Comparison of ENCODE assay signal across 17 cellular contexts in the genomic region with DNA sequence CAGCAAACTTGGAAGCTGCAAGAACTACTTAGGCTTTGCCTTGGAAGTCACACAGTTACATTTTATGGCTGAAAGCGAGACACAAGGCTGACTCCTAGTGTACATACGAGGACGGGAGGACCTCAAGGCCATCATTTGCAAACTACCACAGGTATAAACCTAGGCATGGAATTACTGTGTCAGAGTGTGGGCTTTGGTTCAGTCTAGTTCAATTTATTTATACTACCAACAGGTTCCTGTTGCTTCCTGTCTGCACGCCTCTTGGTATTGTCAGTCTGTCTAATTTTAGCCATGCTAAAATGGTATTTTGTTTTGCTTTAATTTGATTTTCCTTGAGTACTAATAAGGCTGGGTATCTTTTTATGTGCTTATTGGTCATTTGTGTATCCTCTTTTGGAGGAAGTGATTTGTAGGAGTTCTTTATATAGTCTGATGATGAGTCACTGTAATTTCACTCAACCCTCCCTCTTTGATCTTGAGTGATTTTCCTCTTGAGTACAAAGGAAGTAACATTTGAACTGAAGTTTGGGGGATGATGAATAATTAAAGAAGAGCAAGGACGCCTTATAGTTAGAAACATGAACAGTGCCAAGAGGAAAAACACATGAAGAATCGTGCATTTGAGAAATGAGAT. TPM values are rescaled to one million over a fixed set of nuclear protein-coding genes. Genes with fewer than 3 reads are reported as not detected.
"Had no signal": no experiment of that assay in that cellular context is flagged by ENCODE, and none has a peak within 500 bp of the region (broad histone marks: within the 10 kb centered on the region; RNA-seq: fewer than 3 reads in every experiment).

No MANE protein-coding gene starts in this region.

- H3K4me3 Mint-ChIP-seq: dendritic cell treated with granulocyte-macrophage colony-stimulating factor and Interleukin-4, amounts not matched to agents 40 ng/mL and 50 ng/mL, for 4 days; naive thymus-derived CD4-positive, alpha-beta T cell; T-helper 2 cell treated with Interferon-gamma antibody and Interleukin-4, amounts not matched to agents 5 μg/mL and 100 μg/mL, for 36 hours had no signal

- DNase-seq: activated CD4-positive, alpha-beta T cell treated with anti-CD3 and anti-CD28 coated beads for 4 hours; activated T-cell treated with anti-CD3 and anti-CD28 coated beads for 4 hours; brain microvascular endothelial cell; cerebellar nuclear complex; erythroblast; glutamatergic neuron; naive thymus-derived CD4-positive, alpha-beta T cell; retina; transverse colon had no signal

- H3K4me3 ChIP-seq: skin epidermis, transverse colon had no signal

- H3K4me1 ChIP-seq: transverse colon had no signal

- H3K9me3 ChIP-seq: transverse colon had no signal

- H3K27ac Mint-ChIP-seq: activated T-helper 2 cell treated with anti-CD3 and anti-CD28 coated beads, Interferon-gamma antibody, Interleukin-2, Interleukin-4, amounts not matched to agents 10 μg/mL and 5 μg/mL and 100 μg/mL, durations not matched to agents 14 hours and 24 hours and 36 hours; dendritic cell treated with granulocyte-macrophage colony-stimulating factor and Interleukin-4, amounts not matched to agents 40 ng/mL and 50 ng/mL, for 4 days; T-helper 2 cell treated with Interferon-gamma antibody and Interleukin-4, amounts not matched to agents 5 μg/mL and 100 μg/mL, for 36 hours had no signal

- H3K9me3 Mint-ChIP-seq: activated naive CD4-positive, alpha-beta T cell treated with anti-CD3 and anti-CD28 coated beads, Interleukin-2, amount 50 U/mL, for 72 hours; activated T-helper 2 cell treated with anti-CD3 and anti-CD28 coated beads, Interferon-gamma antibody, Interleukin-2, Interleukin-4, amounts not matched to agents 10 μg/mL and 5 μg/mL and 100 μg/mL, durations not matched to agents 14 hours and 24 hours and 36 hours; dendritic cell treated with granulocyte-macrophage colony-stimulating factor and Interleukin-4, amounts not matched to agents 40 ng/mL and 50 ng/mL, for 4 days; T-helper 2 cell treated with Interferon-gamma antibody and Interleukin-4, amounts not matched to agents 5 μg/mL and 100 μg/mL, for 36 hours had no signal

- H3K27me3 ChIP-seq: brain microvascular endothelial cell had no signal

- H3K36me3 ChIP-seq: brain microvascular endothelial cell, transverse colon had no signal

- H3K36me3 Mint-ChIP-seq: activated naive CD4-positive, alpha-beta T cell treated with anti-CD3 and anti-CD28 coated beads, Interleukin-2, amount 50 U/mL, for 72 hours; naive thymus-derived CD4-positive, alpha-beta T cell had no signal

- ATAC-seq: naive thymus-derived CD4-positive, alpha-beta T cell had no signal

- H3K27ac ChIP-seq: brain microvascular endothelial cell, skin epidermis, transverse colon had no signal

RNA-seq across cellular contexts. Expression of gene ANKRD34C, which starts 8.2 kb away (rescaled TPM):
- total RNA-seq: activated CD8-positive, alpha-beta memory T cell treated with anti-CD3 and anti-CD28 coated beads for 36 hours; activated naive CD4-positive, alpha-beta T cell treated with anti-CD3 and anti-CD28 coated beads, Interleukin-2, amount 50 U/mL, for 72 hours; activated T-helper 2 cell treated with anti-CD3 and anti-CD28 coated beads, Interferon-gamma antibody, Interleukin-2, Interleukin-4, amounts not matched to agents 10 μg/mL and 5 μg/mL and 100 μg/mL, durations not matched to agents 14 hours and 24 hours and 36 hours; lung microvascular endothelial cell; naive thymus-derived CD4-positive, alpha-beta T cell; subcutaneous adipose tissue; transverse colon had no signal
- polyA plus RNA-seq: naive thymus-derived CD4-positive, alpha-beta T cell had no signal
